In genomic region chr1:56382890-56383289, GRCh38 we compare ENCODE assay signal across 13 cellular contexts.
DNase-seq lines count a peak whose midpoint lies in the region; FAIRE-seq and TF ChIP-seq lines count a peak whose summit lies in the region.
"Had no signal": no experiment of that assay in that cellular context is flagged by ENCODE, and none has a peak within 500 bp of the region (broad histone marks: within the 10 kb centered on the region; RNA-seq: fewer than 3 reads in every experiment).

No MANE protein-coding gene starts in this region.

- peaks cover 3% of the 10 kb centered on the region for H3K27me3 Mint-ChIP-seq in nephron progenitor cell (ENCODE audit: low read depth, poor library complexity)

- H3K4me1 Mint-ChIP-seq in nephron progenitor cell: no peaks in the 10 kb centered on the region
- H3K4me1 Mint-ChIP-seq: CD4-positive, alpha-beta memory T cell had no signal

- no peak for FAIRE-seq in urothelium cell line (lab: Jason Lieb, UNC)
- FAIRE-seq: A549, GM12878, H54 had no signal

- TF ChIP-seq CTCF in nephron progenitor cell (IDR thresholded peaks at IDR 0.05): no peak

- DNase-seq in NCI-H2227 (lab: John Stamatoyannopoulos, UW; ENCODE audit: unreplicated experiment): peak; percentile 38
- DNase-seq in NCI-H2227 treated with DMSO at 0.1 percent for 48 hours (lab: John Stamatoyannopoulos, UW): no peak
- peak; percentile 70 for DNase-seq in ELF-1 (ENCODE audit: low read depth, low spot score)
- DNase-seq in NCI-H524 treated with DMSO at 0.1 percent for 48 hours (lab: John Stamatoyannopoulos, UW): peak; percentile 51
- DNase-seq in nephron progenitor cell: peak; percentile 15
- no peak for DNase-seq in urothelium cell line (ENCODE audit: low spot score)
- no peak for DNase-seq in stimulated activated naive CD4-positive, alpha-beta T cell (lab: John Stamatoyannopoulos, UW)
- DNase-seq: BE2C; CD4-positive, alpha-beta memory T cell; GM23248 had no signal

- H3K9me3 Mint-ChIP-seq in nephron progenitor cell: peaks cover 16% of the 10 kb centered on the region
- H3K9me3 Mint-ChIP-seq: CD4-positive, alpha-beta memory T cell had no signal

- H3K36me3 Mint-ChIP-seq in nephron progenitor cell (ENCODE audit: low read depth): peaks cover 4% of the 10 kb centered on the region
- H3K36me3 Mint-ChIP-seq: CD4-positive, alpha-beta memory T cell had no signal

- no peak overlapping the region for H3K4me3 Mint-ChIP-seq in nephron progenitor cell
- H3K4me3 Mint-ChIP-seq: CD4-positive, alpha-beta memory T cell had no signal

- H3K27ac Mint-ChIP-seq in nephron progenitor cell: no peak overlapping the region
- H3K27ac Mint-ChIP-seq: CD4-positive, alpha-beta memory T cell had no signal

Comparison
In these comparisons a context has a peak if more than half of its experiments do, and no peak if none do; other contexts are left out.
1. DNase-seq: peak in NCI-H2227 (single experiment), ELF-1 (single experiment), NCI-H524 treated with DMSO at 0.1 percent for 48 hours (single experiment) and nephron progenitor cell (single experiment); none in NCI-H2227 treated with DMSO at 0.1 percent for 48 hours (single experiment), urothelium cell line (single experiment) and stimulated activated naive CD4-positive, alpha-beta T cell (0 of 6).